ENCODE assay signal across 9 cellular contexts in genomic region chr5:78504726-78505431, GRCh38.
DNase-seq lines count a peak whose midpoint lies in the region; ATAC-seq and TF ChIP-seq lines count a peak whose summit lies in the region.
"Had no signal": no experiment of that assay in that cellular context is flagged by ENCODE, and none has a peak within 500 bp of the region (broad histone marks: within the 10 kb centered on the region; RNA-seq: fewer than 3 reads in every experiment).

No MANE protein-coding gene starts in this region.

- H3K27me3 ChIP-seq in adrenal gland = no peaks in the 10 kb centered on the region

- DNase-seq in NCI-H2107 treated with DMSO at 0.1 percent for 48 hours (lab: John Stamatoyannopoulos, UW; ENCODE audit: unreplicated experiment) (peak; percentile 31), NCI-H2107 (lab: John Stamatoyannopoulos, UW) (no peak), adrenal gland (peak; percentile 88 to 97 (median 96)), left cardiac atrium (peak; percentile 90), retina (peak; percentile 60), NCI-H1048 (lab: John Stamatoyannopoulos, UW) (no peak), SKM-1 (lab: John Stamatoyannopoulos, UW; ENCODE audit: unreplicated experiment) (no peak)
- DNase-seq: CD4-positive, CD25-positive, alpha-beta regulatory T cell had no signal

- TF ChIP-seq POLR2A in adrenal gland (IDR thresholded peaks at IDR 0.05) = peak in 1 of 2 donors; percentile 82

- peak overlapping the region in 1 of 4 donors; percentile 17 for H3K4me3 ChIP-seq in adrenal gland

- H3K9me3 ChIP-seq in adrenal gland (replicated peaks in 1 of 3) = no peaks in the 10 kb centered on the region

- TF ChIP-seq CTCF in adrenal gland (IDR thresholded peaks at IDR 0.05) = no peak

- no peaks in the 10 kb centered on the region for H3K36me3 ChIP-seq in adrenal gland (replicated peaks in 1 of 2)

- H3K27ac ChIP-seq in adrenal gland = peak overlapping the region in 4 of 5 donors; percentile 72 to 90 (median 88)

- ATAC-seq in left cardiac atrium = peak; percentile 96 to 97
- no peak for ATAC-seq in GM19467 (IDR thresholded peaks at IDR 0.05; ENCODE audit: unreplicated experiment)

- intact Hi-C loops in adrenal gland (cut with DNase I) (no loop called here), left cardiac atrium (cut with DNase I) (no loop called here)

- H3K4me1 ChIP-seq in adrenal gland (replicated peaks in 1 of 2) = peaks cover 57 to 75% of the 10 kb centered on the region in 2 donors

- WGBS in adrenal gland, 4 donors = 24 to 36% (median 28%) methylated on average over 7 to 10 of the region's 10 CpGs

Comparison
In these comparisons a context has a peak if more than half of its experiments do, and no peak if none do; other contexts are left out.
1. DNase-seq: peak in NCI-H2107 treated with DMSO at 0.1 percent for 48 hours (single experiment), adrenal gland (7 of 7), left cardiac atrium (single experiment) and retina (single experiment); none in NCI-H2107 (single experiment), NCI-H1048 (single experiment) and SKM-1 (single experiment).